In the genomic region with DNA sequence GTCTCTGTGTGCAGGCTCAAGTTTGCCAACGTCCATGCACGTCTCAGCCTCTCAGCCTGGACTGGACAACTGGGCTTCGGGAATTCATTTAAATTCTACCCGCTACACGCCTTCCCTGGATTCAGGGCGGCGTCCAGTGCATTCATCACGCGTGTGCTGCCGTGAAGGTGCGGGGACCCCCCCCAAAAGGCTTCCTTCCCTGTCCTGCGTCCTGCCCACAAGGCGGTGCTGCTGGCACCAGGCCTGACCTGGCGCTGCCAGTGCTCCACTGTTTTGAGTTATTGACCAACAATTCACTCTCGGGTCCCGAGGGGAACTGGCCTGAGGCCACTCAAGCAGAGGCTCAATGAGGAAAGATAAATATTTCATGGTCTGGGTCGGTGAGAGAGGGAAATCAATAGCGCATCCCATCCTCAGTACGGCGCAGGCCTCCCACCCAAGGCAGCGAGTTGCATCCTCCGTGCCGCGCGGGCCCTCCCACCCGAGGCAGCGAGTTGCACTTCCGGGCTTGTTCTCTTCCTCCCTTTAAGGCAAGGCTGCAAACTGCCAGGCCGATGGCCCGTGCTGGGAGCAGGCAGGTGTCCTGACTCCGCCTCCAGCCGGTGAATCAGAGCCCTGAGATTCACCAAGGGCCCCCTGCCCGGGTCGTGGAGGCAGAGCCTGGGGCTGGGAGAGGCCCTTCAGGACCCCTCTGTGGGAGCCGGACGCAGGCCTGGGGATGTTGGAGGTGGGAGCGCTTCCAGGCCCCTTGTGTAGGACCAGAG, we compare ENCODE assay signal across 14 cellular contexts. TPM values are rescaled to one million over a fixed set of nuclear protein-coding genes. Genes with fewer than 3 reads are reported as not detected.
A peak's percentile ranks its signal among the peaks of the same experiment; 100 is the strongest.
DNase-seq lines count a peak whose midpoint lies in the region; ATAC-seq, FAIRE-seq and TF ChIP-seq lines count a peak whose summit lies in the region.
"Had no signal": no experiment of that assay in that cellular context is flagged by ENCODE, and none has a peak within 500 bp of the region (broad histone marks: within the 10 kb centered on the region; RNA-seq: fewer than 3 reads in every experiment).

No MANE protein-coding gene starts in this region.

- in situ Hi-C loops in KBM-7 (cut with MboI; ENCODE audit: low pct_unique_long_range_greater_than_20kb, low sequenced_read_pairs): no loop called here

- DNase-seq in NCI-H146 (lab: John Stamatoyannopoulos, UW): peak; percentile 32
- DNase-seq in NCI-H146 treated with DMSO at 0.1 percent for 48 hours (lab: John Stamatoyannopoulos, UW; ENCODE audit: unreplicated experiment): no peak
- DNase-seq in Daoy (ENCODE audit: low read depth): peak; percentile 30
- DNase-seq in NT2/D1 (ENCODE audit: low read depth, low spot score): no peak
- DNase-seq in kidney: peak; percentile 59
- no peak for DNase-seq in H4 (ENCODE audit: low spot score)
- DNase-seq in KBM-7: no peak
- DNase-seq: 8988T; activated CD8-positive, alpha-beta memory T cell treated with anti-CD3 and anti-CD28 coated beads for 24 hours; NCI-H82; SW 1271 had no signal

- H3K36me3 ChIP-seq in NT2/D1 (ENCODE audit: insufficient read depth, insufficient read length, low read length) (no peaks in the 10 kb centered on the region), kidney (ENCODE audit: control insufficient read depth in 1 of 2, insufficient read depth in 2 of 2, low read length in 2 of 2) (no peaks in the 10 kb centered on the region)

- no peak for FAIRE-seq in kidney (lab: Jason Lieb, UNC)
- FAIRE-seq: D721Med had no signal

- H3K4me3 ChIP-seq in NT2/D1 (ENCODE audit: insufficient read length, low read depth): no peak overlapping the region
- no peak overlapping the region for H3K4me3 ChIP-seq in kidney (ENCODE audit: low read length in 2 of 2)
- H3K4me3 ChIP-seq: hepatocyte had no signal

- H3K27ac ChIP-seq in kidney (ENCODE audit: low read depth in 2 of 2, low read length in 2 of 2): no peak overlapping the region
- H3K27ac ChIP-seq: hepatocyte had no signal

- no peaks in the 10 kb centered on the region for H3K27me3 ChIP-seq in NT2/D1 (ENCODE audit: insufficient read depth, insufficient read length)

- TF ChIP-seq CTCF in kidney (IDR thresholded peaks at IDR 0.05; ENCODE audit: borderline replicate concordance, extremely low read depth, insufficient read depth): no peak

- intact Hi-C loops in kidney (cut with DNase I): no loop called here

- peaks cover 27% of the 10 kb centered on the region for H3K4me1 ChIP-seq in NT2/D1 (ENCODE audit: insufficient read depth, insufficient read length)
- H3K4me1 ChIP-seq in kidney (ENCODE audit: control insufficient read depth in 1 of 2, insufficient read depth in 1 of 2, low read depth in 1 of 2, low read length in 2 of 2): no peaks in the 10 kb centered on the region

- H3K9ac ChIP-seq in NT2/D1 (ENCODE audit: insufficient read length, low read depth) (peak overlapping the region; percentile 5), kidney (ENCODE audit: low read length in 2 of 2) (no peak overlapping the region)

- ATAC-seq in HG02938 (IDR thresholded peaks at IDR 0.05; ENCODE audit: unreplicated experiment): no peak

- H3K9me3 ChIP-seq in NT2/D1 (ENCODE audit: insufficient read depth, low read length) (no peaks in the 10 kb centered on the region), kidney (ENCODE audit: control insufficient read depth in 1 of 2, low read length in 2 of 2) (no peaks in the 10 kb centered on the region)

RNA-seq across cellular contexts. Expression of a gene that starts 22.8 kb away (rescaled TPM):
- not detected in 2 replicates for total RNA-seq in Daoy (2014; rRNA removed; shearing (Covaris generic))
- not detected for total RNA-seq in kidney
- polyA plus RNA-seq in kidney (ENCODE audit: insufficient read depth, low read depth, low replicate concordance): not detected
- total RNA-seq in H4 (2014; rRNA removed; shearing (Covaris generic)): not detected in 2 replicates
- total RNA-seq: hepatocyte had no signal
- polyA plus RNA-seq: hepatocyte had no signal

Comparison
In these comparisons a context has a peak if more than half of its experiments do, and no peak if none do; other contexts are left out.
1. DNase-seq: peak in NCI-H146 (single experiment), Daoy (single experiment) and kidney (single experiment); none in NCI-H146 treated with DMSO at 0.1 percent for 48 hours (single experiment), NT2/D1 (single experiment), H4 (single experiment) and KBM-7 (single experiment).